ENCODE assay signal across 2 cellular contexts in the genomic region with DNA sequence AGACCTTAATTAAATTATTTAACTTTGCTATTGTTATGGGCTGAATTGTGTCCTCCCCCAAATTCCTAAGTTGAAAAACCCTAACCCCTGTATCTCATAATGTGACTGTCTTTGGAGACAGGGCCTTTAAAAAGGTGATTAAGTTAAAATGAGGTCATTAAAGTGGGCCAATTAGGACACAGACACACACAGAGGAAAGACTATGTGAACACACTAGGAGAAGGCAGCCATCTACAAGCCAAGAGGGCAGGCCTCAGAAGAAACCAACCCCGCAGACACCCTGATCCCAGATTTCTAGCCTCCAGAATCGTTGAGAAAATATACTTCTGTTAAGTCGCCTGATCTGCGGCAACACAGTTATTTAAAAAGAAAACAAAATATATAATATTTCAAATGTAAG.
TF ChIP-seq lines count a peak whose summit lies in the region.

No MANE protein-coding gene starts in this region.

TF ChIP-seq in SK-N-SH, 30 proteins besides CTCF, POLR2A, EP300 and RAD21 (continued from another document):
- TF ChIP-seq, protein P1, sequence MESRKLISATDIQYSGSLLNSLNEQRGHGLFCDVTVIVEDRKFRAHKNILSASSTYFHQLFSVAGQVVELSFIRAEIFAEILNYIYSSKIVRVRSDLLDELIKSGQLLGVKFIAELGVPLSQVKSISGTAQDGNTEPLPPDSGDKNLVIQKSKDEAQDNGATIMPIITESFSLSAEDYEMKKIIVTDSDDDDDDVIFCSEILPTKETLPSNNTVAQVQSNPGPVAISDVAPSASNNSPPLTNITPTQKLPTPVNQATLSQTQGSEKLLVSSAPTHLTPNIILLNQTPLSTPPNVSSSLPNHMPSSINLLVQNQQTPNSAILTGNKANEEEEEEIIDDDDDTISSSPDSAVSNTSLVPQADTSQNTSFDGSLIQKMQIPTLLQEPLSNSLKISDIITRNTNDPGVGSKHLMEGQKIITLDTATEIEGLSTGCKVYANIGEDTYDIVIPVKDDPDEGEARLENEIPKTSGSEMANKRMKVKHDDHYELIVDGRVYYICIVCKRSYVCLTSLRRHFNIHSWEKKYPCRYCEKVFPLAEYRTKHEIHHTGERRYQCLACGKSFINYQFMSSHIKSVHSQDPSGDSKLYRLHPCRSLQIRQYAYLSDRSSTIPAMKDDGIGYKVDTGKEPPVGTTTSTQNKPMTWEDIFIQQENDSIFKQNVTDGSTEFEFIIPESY (IDR thresholded peaks at IDR 0.05; ENCODE audit: borderline replicate concordance, low read depth): no peak
- TF ChIP-seq RXRA (IDR thresholded peaks at IDR 0.05; ENCODE audit: borderline replicate concordance, low read depth) (no peak), YY1 (IDR thresholded peaks at IDR 0.05; ENCODE audit: low read depth) (no peak)

TF ChIP-seq in SK-N-SH treated with all-trans-retinoic acid at 6 μM for 48 hours, 23 proteins besides CTCF, POLR2A, EP300 and RAD21 (continued from another document):
- TF ChIP-seq, protein P2, sequence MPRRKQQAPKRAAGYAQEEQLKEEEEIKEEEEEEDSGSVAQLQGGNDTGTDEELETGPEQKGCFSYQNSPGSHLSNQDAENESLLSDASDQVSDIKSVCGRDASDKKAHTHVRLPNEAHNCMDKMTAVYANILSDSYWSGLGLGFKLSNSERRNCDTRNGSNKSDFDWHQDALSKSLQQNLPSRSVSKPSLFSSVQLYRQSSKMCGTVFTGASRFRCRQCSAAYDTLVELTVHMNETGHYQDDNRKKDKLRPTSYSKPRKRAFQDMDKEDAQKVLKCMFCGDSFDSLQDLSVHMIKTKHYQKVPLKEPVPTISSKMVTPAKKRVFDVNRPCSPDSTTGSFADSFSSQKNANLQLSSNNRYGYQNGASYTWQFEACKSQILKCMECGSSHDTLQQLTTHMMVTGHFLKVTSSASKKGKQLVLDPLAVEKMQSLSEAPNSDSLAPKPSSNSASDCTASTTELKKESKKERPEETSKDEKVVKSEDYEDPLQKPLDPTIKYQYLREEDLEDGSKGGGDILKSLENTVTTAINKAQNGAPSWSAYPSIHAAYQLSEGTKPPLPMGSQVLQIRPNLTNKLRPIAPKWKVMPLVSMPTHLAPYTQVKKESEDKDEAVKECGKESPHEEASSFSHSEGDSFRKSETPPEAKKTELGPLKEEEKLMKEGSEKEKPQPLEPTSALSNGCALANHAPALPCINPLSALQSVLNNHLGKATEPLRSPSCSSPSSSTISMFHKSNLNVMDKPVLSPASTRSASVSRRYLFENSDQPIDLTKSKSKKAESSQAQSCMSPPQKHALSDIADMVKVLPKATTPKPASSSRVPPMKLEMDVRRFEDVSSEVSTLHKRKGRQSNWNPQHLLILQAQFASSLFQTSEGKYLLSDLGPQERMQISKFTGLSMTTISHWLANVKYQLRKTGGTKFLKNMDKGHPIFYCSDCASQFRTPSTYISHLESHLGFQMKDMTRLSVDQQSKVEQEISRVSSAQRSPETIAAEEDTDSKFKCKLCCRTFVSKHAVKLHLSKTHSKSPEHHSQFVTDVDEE (CRISPR knock-in tag; IDR thresholded peaks at IDR 0.05): no peak
- TF ChIP-seq GLIS3 (CRISPR knock-in tag; IDR thresholded peaks at IDR 0.05): no peak
- TF ChIP-seq, protein P3, sequence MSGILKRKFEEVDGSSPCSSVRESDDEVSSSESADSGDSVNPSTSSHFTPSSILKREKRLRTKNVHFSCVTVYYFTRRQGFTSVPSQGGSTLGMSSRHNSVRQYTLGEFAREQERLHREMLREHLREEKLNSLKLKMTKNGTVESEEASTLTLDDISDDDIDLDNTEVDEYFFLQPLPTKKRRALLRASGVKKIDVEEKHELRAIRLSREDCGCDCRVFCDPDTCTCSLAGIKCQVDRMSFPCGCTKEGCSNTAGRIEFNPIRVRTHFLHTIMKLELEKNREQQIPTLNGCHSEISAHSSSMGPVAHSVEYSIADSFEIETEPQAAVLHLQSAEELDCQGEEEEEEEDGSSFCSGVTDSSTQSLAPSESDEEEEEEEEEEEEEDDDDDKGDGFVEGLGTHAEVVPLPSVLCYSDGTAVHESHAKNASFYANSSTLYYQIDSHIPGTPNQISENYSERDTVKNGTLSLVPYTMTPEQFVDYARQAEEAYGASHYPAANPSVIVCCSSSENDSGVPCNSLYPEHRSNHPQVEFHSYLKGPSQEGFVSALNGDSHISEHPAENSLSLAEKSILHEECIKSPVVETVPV (CRISPR knock-in tag; IDR thresholded peaks at IDR 0.05): no peak
- TF ChIP-seq, protein P4, sequence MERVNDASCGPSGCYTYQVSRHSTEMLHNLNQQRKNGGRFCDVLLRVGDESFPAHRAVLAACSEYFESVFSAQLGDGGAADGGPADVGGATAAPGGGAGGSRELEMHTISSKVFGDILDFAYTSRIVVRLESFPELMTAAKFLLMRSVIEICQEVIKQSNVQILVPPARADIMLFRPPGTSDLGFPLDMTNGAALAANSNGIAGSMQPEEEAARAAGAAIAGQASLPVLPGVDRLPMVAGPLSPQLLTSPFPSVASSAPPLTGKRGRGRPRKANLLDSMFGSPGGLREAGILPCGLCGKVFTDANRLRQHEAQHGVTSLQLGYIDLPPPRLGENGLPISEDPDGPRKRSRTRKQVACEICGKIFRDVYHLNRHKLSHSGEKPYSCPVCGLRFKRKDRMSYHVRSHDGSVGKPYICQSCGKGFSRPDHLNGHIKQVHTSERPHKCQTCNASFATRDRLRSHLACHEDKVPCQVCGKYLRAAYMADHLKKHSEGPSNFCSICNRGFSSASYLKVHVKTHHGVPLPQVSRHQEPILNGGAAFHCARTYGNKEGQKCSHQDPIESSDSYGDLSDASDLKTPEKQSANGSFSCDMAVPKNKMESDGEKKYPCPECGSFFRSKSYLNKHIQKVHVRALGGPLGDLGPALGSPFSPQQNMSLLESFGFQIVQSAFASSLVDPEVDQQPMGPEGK (CRISPR knock-in tag; IDR thresholded peaks at IDR 0.05; ENCODE audit: borderline replicate concordance): no peak
- TF ChIP-seq ZC3H10 (CRISPR knock-in tag; IDR thresholded peaks at IDR 0.05): no peak
- no peak for TF ChIP-seq ISL1 (CRISPR knock-in tag; IDR thresholded peaks at IDR 0.05)
- TF ChIP-seq PPARA (CRISPR knock-in tag; IDR thresholded peaks at IDR 0.05; ENCODE audit: borderline replicate concordance): no peak
- TF ChIP-seq OSR1 (CRISPR knock-in tag; IDR thresholded peaks at IDR 0.05): no peak
- TF ChIP-seq TOX (CRISPR knock-in tag; IDR thresholded peaks at IDR 0.05; ENCODE audit: borderline replicate concordance): no peak
- no peak for TF ChIP-seq SNAI2 (CRISPR knock-in tag; IDR thresholded peaks at IDR 0.05)
- no peak for TF ChIP-seq ZNF8 (CRISPR knock-in tag; IDR thresholded peaks at IDR 0.05)
- TF ChIP-seq ESRRG (CRISPR knock-in tag; IDR thresholded peaks at IDR 0.05): no peak
- no peak for TF ChIP-seq ZFP30 (CRISPR knock-in tag; IDR thresholded peaks at IDR 0.05)
- TF ChIP-seq, protein P5, sequence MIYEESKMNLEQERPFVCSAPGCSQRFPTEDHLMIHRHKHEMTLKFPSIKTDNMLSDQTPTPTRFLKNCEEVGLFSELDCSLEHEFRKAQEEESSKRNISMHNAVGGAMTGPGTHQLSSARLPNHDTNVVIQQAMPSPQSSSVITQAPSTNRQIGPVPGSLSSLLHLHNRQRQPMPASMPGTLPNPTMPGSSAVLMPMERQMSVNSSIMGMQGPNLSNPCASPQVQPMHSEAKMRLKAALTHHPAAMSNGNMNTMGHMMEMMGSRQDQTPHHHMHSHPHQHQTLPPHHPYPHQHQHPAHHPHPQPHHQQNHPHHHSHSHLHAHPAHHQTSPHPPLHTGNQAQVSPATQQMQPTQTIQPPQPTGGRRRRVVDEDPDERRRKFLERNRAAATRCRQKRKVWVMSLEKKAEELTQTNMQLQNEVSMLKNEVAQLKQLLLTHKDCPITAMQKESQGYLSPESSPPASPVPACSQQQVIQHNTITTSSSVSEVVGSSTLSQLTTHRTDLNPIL (CRISPR knock-in tag; IDR thresholded peaks at IDR 0.05; ENCODE audit: low read depth): no peak
- no peak for TF ChIP-seq TCF4 (CRISPR knock-in tag; IDR thresholded peaks at IDR 0.05; ENCODE audit: borderline replicate concordance)
- no peak for TF ChIP-seq ARNTL (CRISPR knock-in tag; IDR thresholded peaks at IDR 0.05; ENCODE audit: borderline replicate concordance, low read depth)
TF ChIP-seq in SK-N-SH treated with all-trans-retinoic acid at 6 μM for 48 hours: peak in this region for 0.
